16 cellular contexts compared by ENCODE assay signal in genomic region chr5:148972396-148972795, GRCh38.
A peak's percentile ranks its signal among the peaks of the same experiment; 100 is the strongest.
DNase-seq lines count a peak whose midpoint lies in the region; TF ChIP-seq lines count a peak whose summit lies in the region.
"Had no signal": no experiment of that assay in that cellular context is flagged by ENCODE, and none has a peak within 500 bp of the region (broad histone marks: within the 10 kb centered on the region; RNA-seq: fewer than 3 reads in every experiment).

No MANE protein-coding gene starts in this region.

- no peak overlapping the region for H3K27ac Mint-ChIP-seq in type B pancreatic cell
- H3K27ac Mint-ChIP-seq: activated CD4-positive, alpha-beta T cell treated with anti-CD3 and anti-CD28 coated beads, Interleukin-2, amount 10 ng/mL, durations not matched to agents 7 days and 5 days; activated naive CD8-positive, alpha-beta T cell treated with anti-CD3 and anti-CD28 coated beads, Interleukin-2, amount 10 ng/mL, durations not matched to agents 7 days and 5 days; activated T-cell treated with anti-CD3 and anti-CD28 coated beads, Interleukin-2, amount 50 U/mL, for 24 hours; mesothelial cell of epicardium; T-helper 2 cell treated with Interferon-gamma antibody and Interleukin-4, amounts not matched to agents 5 μg/mL and 100 μg/mL, for 36 hours had no signal

- H3K4me1 Mint-ChIP-seq in type B pancreatic cell (ENCODE audit: unreplicated experiment): peaks cover 41% of the 10 kb centered on the region
- H3K4me1 Mint-ChIP-seq: activated CD4-positive, alpha-beta T cell treated with anti-CD3 and anti-CD28 coated beads, Interleukin-2, amount 10 ng/mL, durations not matched to agents 7 days and 5 days; activated naive CD8-positive, alpha-beta T cell treated with anti-CD3 and anti-CD28 coated beads, Interleukin-2, amount 10 ng/mL, durations not matched to agents 7 days and 5 days had no signal

- H3K9me2 ChIP-seq in PC-9 (ENCODE audit: insufficient read depth) (no peaks in the 10 kb centered on the region), MM.1S (replicated peaks; ENCODE audit: insufficient read depth, low read length) (no peaks in the 10 kb centered on the region)

- no TSS peak for BruUV-seq in PC-9 (replicated peaks; lab: Mats Ljungman, UMichigan)

- no peaks in the 10 kb centered on the region for H3K36me3 ChIP-seq in PC-9 (ENCODE audit: low read depth)
- H3K36me3 ChIP-seq in muscle layer of duodenum (ENCODE audit: control insufficient read depth in 1 of 2, insufficient read depth in 2 of 2, low read length in 2 of 2): no peaks in the 10 kb centered on the region
- no peaks in the 10 kb centered on the region for H3K36me3 ChIP-seq in tibial artery
- H3K36me3 ChIP-seq in MM.1S (replicated peaks; ENCODE audit: insufficient read depth, low read length): no peaks in the 10 kb centered on the region

- H3K4me2 ChIP-seq in PC-9 (peak overlapping the region; percentile 53), MM.1S (ENCODE audit: low read depth, low read length) (no peak overlapping the region)
- H3K4me2 ChIP-seq: KMS-11 had no signal

- no peak overlapping the region for H3K4me3 Mint-ChIP-seq in type B pancreatic cell
- H3K4me3 Mint-ChIP-seq: activated CD4-positive, alpha-beta T cell treated with anti-CD3 and anti-CD28 coated beads, Interleukin-2, amount 10 ng/mL, durations not matched to agents 7 days and 5 days; activated naive CD8-positive, alpha-beta T cell treated with anti-CD3 and anti-CD28 coated beads, Interleukin-2, amount 10 ng/mL, durations not matched to agents 7 days and 5 days; activated T-cell treated with anti-CD3 and anti-CD28 coated beads, Interleukin-2, amount 50 U/mL, for 24 hours; mesothelial cell of epicardium; T-helper 2 cell treated with Interferon-gamma antibody and Interleukin-4, amounts not matched to agents 5 μg/mL and 100 μg/mL, for 36 hours had no signal

- H4K20me1 ChIP-seq in PC-9 (ENCODE audit: insufficient read depth): no peaks in the 10 kb centered on the region
- H4K20me1 ChIP-seq in MM.1S (ENCODE audit: insufficient read depth, low read length): no peaks in the 10 kb centered on the region

- POLR2A ChIA-PET in PC-9 (lab: Charles Lee; ENCODE audit: unreplicated experiment): interaction anchor here (1.0 kb wide), 1 partner anchor 58 kb away, joined by 7 read pairs; no protein-coding TSS in a partner anchor

- H3K9me3 Mint-ChIP-seq in type B pancreatic cell: no peaks in the 10 kb centered on the region
- H3K9me3 Mint-ChIP-seq: activated CD4-positive, alpha-beta T cell treated with anti-CD3 and anti-CD28 coated beads, Interleukin-2, amount 10 ng/mL, durations not matched to agents 7 days and 5 days; activated naive CD8-positive, alpha-beta T cell treated with anti-CD3 and anti-CD28 coated beads, Interleukin-2, amount 10 ng/mL, durations not matched to agents 7 days and 5 days; activated T-cell treated with anti-CD3 and anti-CD28 coated beads, Interleukin-2, amount 50 U/mL, for 24 hours; mesothelial cell of epicardium; T-helper 2 cell treated with Interferon-gamma antibody and Interleukin-4, amounts not matched to agents 5 μg/mL and 100 μg/mL, for 36 hours had no signal

- intact Hi-C loops in PC-9 (cut with micrococcal nuclease; ENCODE audit: unreplicated experiment) (no loop called here), tibial artery (cut with DNase I; ENCODE audit: low total_unique reads) (no loop called here)

- H3K9ac ChIP-seq in MM.1S (ENCODE audit: low read length): no peak overlapping the region
- H3K9ac ChIP-seq: KMS-11 had no signal

- DNase-seq in PC-9 (peak in 1 of 2 experiments; percentile 34), coronary artery (ENCODE audit: low spot score) (no peak), tibial artery (no peak), CD1c-positive myeloid dendritic cell (ENCODE audit: extremely low spot score) (no peak), MM.1S (no peak), cortex of kidney (lab: John Stamatoyannopoulos, UW) (no peak), type B pancreatic cell (ENCODE audit: extremely low spot score, unreplicated experiment) (no peak)
- DNase-seq: activated CD4-positive, alpha-beta T cell treated with anti-CD3 and anti-CD28 coated beads, Interleukin-2, amount 10 ng/mL, durations not matched to agents 7 days and 5 days; activated naive CD8-positive, alpha-beta T cell treated with anti-CD3 and anti-CD28 coated beads, Interleukin-2, amount 10 ng/mL, durations not matched to agents 7 days and 5 days; activated T-cell treated with anti-CD3 and anti-CD28 coated beads, Interleukin-2, amount 50 U/mL, for 24 hours; NCI-H1694 treated with DMSO at 0.1 percent for 48 hours; RPMI8226 had no signal

- no peaks in the 10 kb centered on the region for H3K27me3 Mint-ChIP-seq in type B pancreatic cell

- TF ChIP-seq CTCF in PC-9 (conservative IDR thresholded peaks at IDR 0.05): no peak
- TF ChIP-seq CTCF in coronary artery (IDR thresholded peaks at IDR 0.05): no peak
- TF ChIP-seq CTCF in tibial artery (IDR thresholded peaks at IDR 0.05): no peak
- no peak for TF ChIP-seq CTCF in MM.1S (IDR thresholded peaks at IDR 0.05; ENCODE audit: low read length)
- TF ChIP-seq CTCF in type B pancreatic cell (conservative IDR thresholded peaks at IDR 0.05): no peak

- H3K79me2 ChIP-seq in PC-9 (ENCODE audit: low read depth) (no peaks in the 10 kb centered on the region), MM.1S (ENCODE audit: low read length) (no peaks in the 10 kb centered on the region)

- H3K36me3 Mint-ChIP-seq in type B pancreatic cell: no peaks in the 10 kb centered on the region
- H3K36me3 Mint-ChIP-seq: activated naive CD8-positive, alpha-beta T cell treated with anti-CD3 and anti-CD28 coated beads, Interleukin-2, amount 10 ng/mL, durations not matched to agents 7 days and 5 days; mesothelial cell of epicardium had no signal

- H2AFZ ChIP-seq in PC-9 (0 out of 2 replicates have a peak overlapping the region, but pooled peaks have one; percentile 0), MM.1S (ENCODE audit: low read length) (no peak overlapping the region)

- H3K27me3 ChIP-seq in PC-9 (ENCODE audit: insufficient read depth, low read depth) (no peaks in the 10 kb centered on the region), muscle layer of duodenum (ENCODE audit: low read depth, low read length) (no peaks in the 10 kb centered on the region), tibial artery (no peaks in the 10 kb centered on the region), MM.1S (replicated peaks; ENCODE audit: insufficient read depth, low read length) (no peaks in the 10 kb centered on the region)

- CTCF ChIA-PET in PC-9 (lab: Charles Lee): interaction anchor here (1.0 kb wide), 1 partner anchor 60 kb away, joined by 3 read pairs; no protein-coding TSS in a partner anchor

- H3K27ac ChIP-seq in PC-9 (peak overlapping the region; percentile 94), coronary artery (peak overlapping the region; percentile 73 to 84), muscle layer of duodenum (ENCODE audit: low read length) (peak overlapping the region; percentile 61), tibial artery (peak overlapping the region; percentile 69 to 77), MM.1S (ENCODE audit: low read length) (no peak overlapping the region)
- H3K27ac ChIP-seq: KMS-11 had no signal

- H3K4me1 ChIP-seq in PC-9 (replicated peaks; ENCODE audit: insufficient read depth) (peaks cover 59% of the 10 kb centered on the region), muscle layer of duodenum (ENCODE audit: control insufficient read depth in 1 of 2, insufficient read depth in 2 of 2, low read length in 2 of 2) (peaks cover 0 to 12% of the 10 kb centered on the region in 2 donors), tibial artery (peaks cover 0 to 66% (median 38%) of the 10 kb centered on the region in 4 donors), MM.1S (ENCODE audit: low read length) (no peaks in the 10 kb centered on the region)

- peaks cover 34% of the 10 kb centered on the region for H3F3A ChIP-seq in PC-9 (ENCODE audit: insufficient read depth, low read depth)
- H3F3A ChIP-seq in MM.1S (ENCODE audit: insufficient read depth, low read length): no peaks in the 10 kb centered on the region

- H3K9me3 ChIP-seq in PC-9 (ENCODE audit: insufficient read depth, low read depth): no peaks in the 10 kb centered on the region
- H3K9me3 ChIP-seq in muscle layer of duodenum (ENCODE audit: control insufficient read depth in 1 of 2, low read length in 2 of 2): no peaks in the 10 kb centered on the region
- no peaks in the 10 kb centered on the region for H3K9me3 ChIP-seq in tibial artery
- H3K9me3 ChIP-seq in MM.1S (replicated peaks; ENCODE audit: insufficient read depth, low read length): no peaks in the 10 kb centered on the region

- H3K4me3 ChIP-seq in PC-9: no peak overlapping the region
- H3K4me3 ChIP-seq in coronary artery: no peak overlapping the region
- no peak overlapping the region for H3K4me3 ChIP-seq in muscle layer of duodenum (ENCODE audit: low read depth in 1 of 2, low read length in 2 of 2)
- H3K4me3 ChIP-seq in tibial artery: no peak overlapping the region
- no peak overlapping the region for H3K4me3 ChIP-seq in MM.1S (ENCODE audit: low read length)
